8 cellular contexts compared by ENCODE assay signal in genomic region chr6:28597217-28597835, GRCh38.
DNase-seq lines count a peak whose midpoint lies in the region; ATAC-seq and TF ChIP-seq lines count a peak whose summit lies in the region.

No MANE protein-coding gene starts in this region.

- intact Hi-C loops in Calu3 (cut with micrococcal nuclease; ENCODE audit: unreplicated experiment) = no loop called here

- H3K36me3 Mint-ChIP-seq in Calu3 (ENCODE audit: insufficient read depth, unreplicated experiment) = peaks cover 20% of the 10 kb centered on the region

- H3K27ac Mint-ChIP-seq in Calu3 (ENCODE audit: unreplicated experiment) = peak overlapping the region; percentile 78

- no peak for TF ChIP-seq CTCF in Calu3 (IDR thresholded peaks at IDR 0.05; ENCODE audit: unreplicated experiment)
- no peak for TF ChIP-seq CTCF in epithelial cell of proximal tubule (conservative IDR thresholded peaks at IDR 0.05; ENCODE audit: low read depth, low read length)
- TF ChIP-seq CTCF in GM13976 (IDR thresholded peaks at IDR 0.05; ENCODE audit: borderline replicate concordance, control extremely low read depth, extremely low read depth, insufficient read depth, missing control alignments) = no peak

- peak overlapping the region; percentile 83 for H3K4me3 Mint-ChIP-seq in Calu3 (ENCODE audit: low read depth, unreplicated experiment)

- DNase-seq in Calu3 = peak; percentile 81
- peak; percentile 81 for DNase-seq in HT1080 (ENCODE audit: low read depth)
- peak; percentile 83 for DNase-seq in SK-MEL-5 (ENCODE audit: low read depth, low spot score)
- DNase-seq in epithelial cell of proximal tubule (ENCODE audit: low read depth) = no peak
- DNase-seq in stimulated activated CD4-positive, alpha-beta T cell treated with anti-CD3 and anti-CD28 coated beads, Interleukin-4, amount 100 ng/mL, for 24 hours = peak; percentile 32
- DNase-seq in GM13976 (ENCODE audit: low spot score) = no peak
- DNase-seq in NCI-H2107 (lab: John Stamatoyannopoulos, UW) = no peak

- no peaks in the 10 kb centered on the region for H3K27me3 Mint-ChIP-seq in Calu3 (ENCODE audit: unreplicated experiment)

- H3K9me3 Mint-ChIP-seq in Calu3 (ENCODE audit: low read depth, unreplicated experiment) = peaks cover 3% of the 10 kb centered on the region

- peaks cover 12% of the 10 kb centered on the region for H3K4me1 Mint-ChIP-seq in Calu3 (ENCODE audit: low read depth, unreplicated experiment)

- in situ Hi-C loops in SK-MEL-5 (cut with HindIII; ENCODE audit: low pct_unique_long_range_greater_than_20kb, low sequenced_read_pairs) (no loop called here), GM13976 (cut with MboI; ENCODE audit: low sequenced_read_pairs, unreplicated experiment) (no loop called here)

- no peak for ATAC-seq in HG03354 (IDR thresholded peaks at IDR 0.05; ENCODE audit: poor library complexity, severe bottlenecking, unreplicated experiment)

- H3K4me3 ChIP-seq in epithelial cell of proximal tubule (ENCODE audit: low read depth, low read length) = peak overlapping the region; percentile 54

- TSS peak; percentile 99 for BruUV-seq in Calu3 (replicated peaks; lab: Mats Ljungman, UMichigan)

- CTCF ChIA-PET in Calu3 (lab: Charles Lee) = interaction anchor here (0.8 kb wide), 1 partner anchor 10 kb away, joined by 3 read pairs; no protein-coding TSS in a partner anchor

Comparison
In these comparisons a context has a peak if more than half of its experiments do, and no peak if none do; other contexts are left out.
1. DNase-seq: peak in Calu3 (single experiment), HT1080 (single experiment), SK-MEL-5 (single experiment) and stimulated activated CD4-positive, alpha-beta T cell treated with anti-CD3 and anti-CD28 coated beads, Interleukin-4, amount 100 ng/mL, for 24 hours (single experiment); none in epithelial cell of proximal tubule (single experiment), GM13976 (single experiment) and NCI-H2107 (single experiment).